8 cellular contexts compared by ENCODE assay signal in genomic region chr1:32716312-32717126, GRCh38. TPM values are rescaled to one million over a fixed set of nuclear protein-coding genes. Genes with fewer than 3 reads are reported as not detected.
DNase-seq lines count a peak whose midpoint lies in the region; ATAC-seq and TF ChIP-seq lines count a peak whose summit lies in the region.

No MANE protein-coding gene starts in this region.

- POLR2A ChIA-PET in activated CD8-positive, alpha-beta T cell treated with anti-CD3 and anti-CD28 coated beads for 36 hours (lab: Charles Lee), result interaction anchor here (1.6 kb wide), 1 partner anchor 57 kb away, joined by 6 read pairs; no protein-coding TSS in a partner anchor

- H3K9me3 Mint-ChIP-seq in activated CD8-positive, alpha-beta T cell treated with anti-CD3 and anti-CD28 coated beads for 36 hours, result no peaks in the 10 kb centered on the region

- no peak overlapping the region for H3K27ac ChIP-seq in right cardiac atrium (ENCODE audit: low read length)

- 27% methylated on average over 9 of the region's 9 CpGs for WGBS in right cardiac atrium

- DNase-seq in DMS153 treated with DMSO at 0.1 percent for 48 hours (lab: John Stamatoyannopoulos, UW; ENCODE audit: unreplicated experiment), result peak; percentile 97
- peak; percentile 98 to 99 for DNase-seq in NCI-H526 (lab: John Stamatoyannopoulos, UW)
- DNase-seq in activated CD8-positive, alpha-beta T cell treated with anti-CD3 and anti-CD28 coated beads for 36 hours, result peak; percentile 84
- DNase-seq in right cardiac atrium, result peak; percentile 53 to 78 (median 73)
- DNase-seq in stimulated activated CD4-positive, alpha-beta T cell treated with anti-CD3 and anti-CD28 coated beads, Interleukin-12 subunit alpha, Interleukin-12 subunit beta, amount 100 ng/mL, for 4 hours, result peak; percentile 48
- no peak for DNase-seq in superior temporal gyrus (ENCODE audit: extremely low spot score)

- peaks cover 4% of the 10 kb centered on the region for H3K4me1 Mint-ChIP-seq in activated CD8-positive, alpha-beta T cell treated with anti-CD3 and anti-CD28 coated beads for 36 hours (ENCODE audit: low read depth)

- no peaks in the 10 kb centered on the region for H3K9me3 ChIP-seq in right cardiac atrium (ENCODE audit: control insufficient read depth, low read length)

- CTCF ChIA-PET in activated CD8-positive, alpha-beta T cell treated with anti-CD3 and anti-CD28 coated beads for 36 hours (lab: Charles Lee), result interaction anchor here (2.7 kb wide), 1 partner anchor 56 kb away, joined by 10 read pairs; no protein-coding TSS in a partner anchor

- H3K36me3 Mint-ChIP-seq in activated CD8-positive, alpha-beta T cell treated with anti-CD3 and anti-CD28 coated beads for 36 hours (ENCODE audit: low read depth), result no peaks in the 10 kb centered on the region

- H3K27me3 ChIP-seq in right cardiac atrium (ENCODE audit: control insufficient read depth, insufficient read depth), result no peaks in the 10 kb centered on the region

- TF ChIP-seq CTCF in activated CD8-positive, alpha-beta T cell treated with anti-CD3 and anti-CD28 coated beads for 36 hours (IDR thresholded peaks at IDR 0.05), result no peak

- intact Hi-C loops in activated CD8-positive, alpha-beta T cell treated with anti-CD3 and anti-CD28 coated beads for 36 hours (cut with micrococcal nuclease), result loop anchor here (5.0 kb wide), 1 partner anchor 41 kb away; no protein-coding TSS in a partner anchor
- intact Hi-C loops in right cardiac atrium (cut with DNase I), result loop anchor here in 2 of 4 donors (10.0 kb wide), 3 partner anchors 58 to 368 kb away; partner anchors contain the start of genes AZIN2 (in 1 of the 2) and FNDC5 (in 1 of the 2)

- H3K4me3 Mint-ChIP-seq in activated CD8-positive, alpha-beta T cell treated with anti-CD3 and anti-CD28 coated beads for 36 hours, result no peak overlapping the region

- H3K4me3 ChIP-seq in right cardiac atrium (ENCODE audit: low read length), result no peak overlapping the region

- no peak overlapping the region for H3K27ac Mint-ChIP-seq in activated CD8-positive, alpha-beta T cell treated with anti-CD3 and anti-CD28 coated beads for 36 hours

- H3K4me1 ChIP-seq in right cardiac atrium (ENCODE audit: control insufficient read depth, insufficient read depth, low read length), result no peaks in the 10 kb centered on the region

- ATAC-seq in HG02938 (IDR thresholded peaks at IDR 0.05; ENCODE audit: unreplicated experiment), result peak; percentile 45
- peak; percentile 88 for ATAC-seq in activated CD8-positive, alpha-beta T cell treated with anti-CD3 and anti-CD28 coated beads for 36 hours
- ATAC-seq in right cardiac atrium, result peak; percentile 52 to 75
- no peak for ATAC-seq in GM21360 (IDR thresholded peaks at IDR 0.05; ENCODE audit: unreplicated experiment)

- H3K27me3 Mint-ChIP-seq in activated CD8-positive, alpha-beta T cell treated with anti-CD3 and anti-CD28 coated beads for 36 hours, result peaks cover 4% of the 10 kb centered on the region

RNA-seq across cellular contexts. Expression of gene SYNC, which starts 13.9 kb away (rescaled TPM):
- total RNA-seq in activated CD8-positive, alpha-beta T cell treated with anti-CD3 and anti-CD28 coated beads for 36 hours, result not detected
- total RNA-seq in right cardiac atrium, result 10 to 100 TPM; 18.4 to 33.6 (median 24.5) TPM
- 14.1 TPM for polyA plus RNA-seq in right cardiac atrium

Comparison
In these comparisons a context has a peak if more than half of its experiments do, and no peak if none do; other contexts are left out.
1. RNA of gene SYNC, which starts 13.9 kb away (total RNA-seq): 18.4 to 33.6 TPM in right cardiac atrium; not detected in activated CD8-positive, alpha-beta T cell treated with anti-CD3 and anti-CD28 coated beads for 36 hours; every median in the first group is over 10 times any median in the second.